In genomic region chr4:41991916-41992767, GRCh38 we compare ENCODE assay signal across 10 cellular contexts. TPM values are rescaled to one million over a fixed set of nuclear protein-coding genes. Genes with fewer than 3 reads are reported as not detected.
DNase-seq lines count a peak whose midpoint lies in the region; ATAC-seq and TF ChIP-seq lines count a peak whose summit lies in the region.
"Had no signal": no experiment of that assay in that cellular context is flagged by ENCODE, and none has a peak within 500 bp of the region (broad histone marks: within the 10 kb centered on the region; RNA-seq: fewer than 3 reads in every experiment).

No MANE protein-coding gene starts in this region.

- no peak for TF ChIP-seq CTCF in coronary artery (IDR thresholded peaks at IDR 0.05)
- TF ChIP-seq CTCF in neural crest cell (conservative IDR thresholded peaks at IDR 0.05), result no peak

- DNase-seq in NCI-H2227 (lab: John Stamatoyannopoulos, UW; ENCODE audit: unreplicated experiment) (peak; percentile 0), NCI-H2227 treated with DMSO at 0.1 percent for 48 hours (lab: John Stamatoyannopoulos, UW) (no peak), MG63 (peak; percentile 59), coronary artery (ENCODE audit: low spot score) (no peak), neural crest cell (ENCODE audit: low read depth, low spot score) (no peak), KG1 (lab: John Stamatoyannopoulos, UW) (no peak)
- DNase-seq: thyroid gland, WERI-Rb-1 had no signal

- no peaks in the 10 kb centered on the region for H3K36me3 Mint-ChIP-seq in neural crest cell (ENCODE audit: low read depth)

- H3K27ac Mint-ChIP-seq in neural crest cell (ENCODE audit: unreplicated experiment), result no peak overlapping the region

- H3K27ac ChIP-seq in coronary artery, result no peak overlapping the region
- H3K27ac ChIP-seq: thyroid gland, WERI-Rb-1 had no signal

- H3K4me1 Mint-ChIP-seq in neural crest cell, result peaks cover 30% of the 10 kb centered on the region

- no peaks in the 10 kb centered on the region for H3K27me3 ChIP-seq in MG63
- H3K27me3 ChIP-seq: thyroid gland had no signal

- H3K9me3 ChIP-seq in MG63, result no peaks in the 10 kb centered on the region
- H3K9me3 ChIP-seq: thyroid gland had no signal

- no peaks in the 10 kb centered on the region for H3K36me3 ChIP-seq in MG63
- H3K36me3 ChIP-seq: thyroid gland had no signal

- H3K4me3 Mint-ChIP-seq in neural crest cell, result peak overlapping the region; percentile 99

- no peaks in the 10 kb centered on the region for H3K27me3 Mint-ChIP-seq in neural crest cell (ENCODE audit: low read depth)

- H3K9me3 Mint-ChIP-seq in neural crest cell, result no peaks in the 10 kb centered on the region

- ATAC-seq in HG02973 (IDR thresholded peaks at IDR 0.05; ENCODE audit: unreplicated experiment) (no peak), GM19395 (IDR thresholded peaks at IDR 0.05; ENCODE audit: unreplicated experiment) (no peak)

- peak overlapping the region; percentile 86 for H3K4me3 ChIP-seq in MG63
- H3K4me3 ChIP-seq in coronary artery, result peak overlapping the region; percentile 93

RNA-seq across cellular contexts. Expression of gene SLC30A9, which starts 1.8 kb away (rescaled TPM):
- 16.3 and 32.2 TPM in 2 replicates for total RNA-seq in MG63 (2014; rRNA removed; shearing (Covaris generic); ENCODE audit: low replicate concordance)
- 68.0 and 71.5 TPM in 2 replicates for total RNA-seq in neural crest cell

RNA-seq across cellular contexts. Expression of gene DCAF4L1, which starts 10.6 kb away (rescaled TPM):
- total RNA-seq in MG63 (2014; rRNA removed; shearing (Covaris generic); ENCODE audit: low replicate concordance), result 0.03 and 0.37 TPM in 2 replicates
- total RNA-seq in neural crest cell, result 0.20 and 0.26 TPM in 2 replicates

RNA-seq across cellular contexts. Expression of gene TMEM33, which starts 56.9 kb away (rescaled TPM):
- 28.1 and 37.9 TPM in 2 replicates for total RNA-seq in MG63 (2014; rRNA removed; shearing (Covaris generic); ENCODE audit: low replicate concordance)
- 73.9 and 74.7 TPM in 2 replicates for total RNA-seq in neural crest cell

Comparison
In these comparisons a context has a peak if more than half of its experiments do, and no peak if none do; other contexts are left out.
1. DNase-seq: peak in NCI-H2227 (single experiment) and MG63 (single experiment); none in NCI-H2227 treated with DMSO at 0.1 percent for 48 hours (single experiment), coronary artery (single experiment), neural crest cell (single experiment) and KG1 (single experiment).